ENCODE assay signal across 27 cellular contexts in genomic region chr2:111171337-111171930, GRCh38. TPM values are rescaled to one million over a fixed set of nuclear protein-coding genes. Genes with fewer than 3 reads are reported as not detected.
DNase-seq lines count a peak whose midpoint lies in the region; ATAC-seq, FAIRE-seq and TF ChIP-seq lines count a peak whose summit lies in the region.
"Had no signal": no experiment of that assay in that cellular context is flagged by ENCODE, and none has a peak within 500 bp of the region (broad histone marks: within the 10 kb centered on the region; RNA-seq: fewer than 3 reads in every experiment).

No MANE protein-coding gene starts in this region.

- intact Hi-C loops in K562 (cut with micrococcal nuclease), result no loop called here

- H2BK15ac ChIP-seq in mesendoderm (replicated peaks; ENCODE audit: low read depth), result no peak overlapping the region

- TF ChIP-seq CTCF in HEK293 (tag by site-specific recombination; IDR thresholded peaks at IDR 0.05), result no peak
- TF ChIP-seq CTCF in K562 (IDR thresholded peaks at IDR 0.05 in 2 of 3, conservative IDR thresholded peaks at IDR 0.05 in 1 of 3; ENCODE audit: insufficient read depth in 2 of 3, low read depth in 1 of 3, low read length in 3 of 3), result no peak

- CTCF ChIA-PET in HEK293 (lab: Yijun Ruan, JAX), result interaction anchor here (0.7 kb wide), 1 partner anchor 141 kb away, joined by 3 read pairs; no protein-coding TSS in a partner anchor
- CTCF ChIA-PET in K562 (lab: Yijun Ruan, JAX; ENCODE audit: low intra/inter-chr PET ratio), result no interaction called here

- no peak overlapping the region for H3K4me3 Mint-ChIP-seq in activated T-helper 17 cell treated with anti-CD3 and anti-CD28 coated beads, Interleukin-2, amount 50 U/mL, for 72 hours
- H3K4me3 Mint-ChIP-seq: activated CD4-positive, alpha-beta memory T cell treated with anti-CD3 and anti-CD28 coated beads, Interleukin-2, amount 10 ng/mL, durations not matched to agents 7 days and 5 days; activated naive CD4-positive, alpha-beta T cell treated with anti-CD3 and anti-CD28 coated beads, Interleukin-2, amount 50 U/mL, for 24 hours; memory B cell; neural progenitor cell; type B pancreatic cell had no signal

- POLR2A ChIA-PET in HEK293 (lab: Yijun Ruan, JAX) (no interaction called here), K562 (lab: Yijun Ruan, JAX) (no interaction called here)

- no peak overlapping the region for H3K27ac Mint-ChIP-seq in activated T-helper 17 cell treated with anti-CD3 and anti-CD28 coated beads, Interleukin-2, amount 50 U/mL, for 72 hours
- H3K27ac Mint-ChIP-seq: activated CD4-positive, alpha-beta memory T cell treated with anti-CD3 and anti-CD28 coated beads, Interleukin-2, amount 10 ng/mL, durations not matched to agents 7 days and 5 days; activated naive CD4-positive, alpha-beta T cell treated with anti-CD3 and anti-CD28 coated beads, Interleukin-2, amount 50 U/mL, for 24 hours; memory B cell; neural progenitor cell; type B pancreatic cell had no signal

- no peak for TF ChIP-seq EP300 in K562 (IDR thresholded peaks at IDR 0.05; ENCODE audit: low read length)

- no peaks in the 10 kb centered on the region for H4K20me1 ChIP-seq in K562 (replicated peaks; ENCODE audit: control insufficient read depth, insufficient read depth, low read length)

- no peaks in the 10 kb centered on the region for H3K9me1 ChIP-seq in K562 (ENCODE audit: control insufficient read depth, insufficient read depth, low read length)

- peaks cover 0 to 20% of the 10 kb centered on the region in 2 experiments; a peak in 2 of 5 replicates for H3K27me3 ChIP-seq in K562 (ENCODE audit: control insufficient read depth in 2 of 2, insufficient read depth in 2 of 2, low read length in 2 of 2)
- H3K27me3 ChIP-seq in mesendoderm (ENCODE audit: insufficient read depth, low read length, poor library complexity), result no peaks in the 10 kb centered on the region
- H3K27me3 ChIP-seq: neural progenitor cell had no signal

- H3K36me3 ChIP-seq in HEK293 (ENCODE audit: control insufficient read depth in 2 of 2, insufficient read depth in 1 of 2, low read length in 2 of 2) (peaks cover 0 to 5% of the 10 kb centered on the region in 2 experiments; a peak in 1 of 3 replicates), K562 (ENCODE audit: control insufficient read depth, insufficient read depth, low read length) (peaks cover 4% of the 10 kb centered on the region; the same call in 1 of the 3 replicates), mesendoderm (ENCODE audit: control insufficient read depth, insufficient read depth, low read length) (no peaks in the 10 kb centered on the region)
- H3K36me3 ChIP-seq: neural progenitor cell had no signal

- H3K4ac ChIP-seq in mesendoderm (ENCODE audit: low read depth, low read length), result no peak overlapping the region

- H3K27me3 Mint-ChIP-seq in activated T-helper 17 cell treated with anti-CD3 and anti-CD28 coated beads, Interleukin-2, amount 50 U/mL, for 72 hours, result peaks cover 11% of the 10 kb centered on the region

- no peak for TF ChIP-seq POLR2A in K562 (conservative IDR thresholded peaks at IDR 0.05)

- H2AFZ ChIP-seq in K562 (ENCODE audit: low read depth, low read length), result no peak overlapping the region
- H2AFZ ChIP-seq: neural progenitor cell had no signal

- H3K9ac ChIP-seq in K562 (ENCODE audit: insufficient read depth in 1 of 2, low read depth in 2 of 2, low read length in 2 of 2), result no peak overlapping the region; a peak in 1 of 4 replicates
- no peak overlapping the region for H3K9ac ChIP-seq in mesendoderm (ENCODE audit: low read length)
- H3K9ac ChIP-seq: neural progenitor cell had no signal

- no peak overlapping the region for H4K5ac ChIP-seq in mesendoderm (ENCODE audit: low read length)

- FAIRE-seq in K562 (lab: Jason Lieb, UNC), result no peak

- no peaks in the 10 kb centered on the region for H3K4me1 Mint-ChIP-seq in activated T-helper 17 cell treated with anti-CD3 and anti-CD28 coated beads, Interleukin-2, amount 50 U/mL, for 72 hours

- H4K8ac ChIP-seq in mesendoderm (ENCODE audit: low read depth, low read length), result no peak overlapping the region

- H3K9me3 Mint-ChIP-seq in activated T-helper 17 cell treated with anti-CD3 and anti-CD28 coated beads, Interleukin-2, amount 50 U/mL, for 72 hours, result no peaks in the 10 kb centered on the region
- H3K9me3 Mint-ChIP-seq: activated CD4-positive, alpha-beta memory T cell treated with anti-CD3 and anti-CD28 coated beads, Interleukin-2, amount 10 ng/mL, durations not matched to agents 7 days and 5 days; activated naive CD4-positive, alpha-beta T cell treated with anti-CD3 and anti-CD28 coated beads, Interleukin-2, amount 50 U/mL, for 24 hours; memory B cell; neural progenitor cell; type B pancreatic cell had no signal

- no TSS peak for BruUV-seq in K562 (replicated peaks; lab: Mats Ljungman, UMichigan)

- H3K79me2 ChIP-seq in K562 (ENCODE audit: control insufficient read depth, insufficient read depth, low read length) (no peaks in the 10 kb centered on the region), mesendoderm (ENCODE audit: control insufficient read depth, insufficient read depth, low read length) (no peaks in the 10 kb centered on the region)

- in situ Hi-C loops in K562 (cut with MboI), result no loop called here

- no peak overlapping the region for H2AK5ac ChIP-seq in mesendoderm (ENCODE audit: low read length)

- H3K23ac ChIP-seq in mesendoderm (ENCODE audit: low read length), result no peak overlapping the region

- peaks cover 17% of the 10 kb centered on the region for H3K4me1 ChIP-seq in HEK293 (ENCODE audit: control insufficient read depth, insufficient read depth, low read length)
- peaks cover 21 to 26% of the 10 kb centered on the region in 2 experiments for H3K4me1 ChIP-seq in K562 (replicated peaks in 1 of 2; ENCODE audit: control insufficient read depth in 2 of 2, insufficient read depth in 2 of 2, low read length in 2 of 2)
- no peaks in the 10 kb centered on the region for H3K4me1 ChIP-seq in mesendoderm (ENCODE audit: control insufficient read depth, low read depth, low read length)

- H2BK120ac ChIP-seq in mesendoderm (ENCODE audit: low read depth, low read length), result no peak overlapping the region

- no peak overlapping the region for H3K56ac ChIP-seq in mesendoderm (ENCODE audit: low read length)

- TF ChIP-seq RAD21 in K562 (CRISPR knock-in tag; conservative IDR thresholded peaks at IDR 0.05 in 1 of 2, IDR thresholded peaks at IDR 0.05 in 1 of 2), result no peak

- no peak for ATAC-seq in K562
- ATAC-seq in activated T-helper 17 cell treated with anti-CD3 and anti-CD28 coated beads, Interleukin-2, amount 50 U/mL, for 72 hours (replicated peaks), result no peak
- ATAC-seq: psoas muscle, Right ventricle myocardium inferior had no signal

- H3K4me3 ChIP-seq in HEK293 (ENCODE audit: low read depth, low read length) (no peak overlapping the region), K562 (no peak overlapping the region), mesendoderm (ENCODE audit: low read length) (no peak overlapping the region)
- H3K4me3 ChIP-seq: neural progenitor cell, psoas muscle had no signal

- H3K18ac ChIP-seq in mesendoderm (ENCODE audit: low read length), result no peak overlapping the region

- 29% methylated on average over 10 of the region's 10 CpGs for WGBS in K562 (ENCODE audit: insufficient coverage, low coverage, missing lambda C conversion rate)
- no CpG with 5 or more reads among the region's 10 CpGs for whole genome bisulfite sequencing in mesendoderm (ENCODE audit: extremely low coverage, insufficient coverage, low lambda C conversion rate)

- H3K4me2 ChIP-seq in K562 (ENCODE audit: insufficient read depth, low read length) (no peak overlapping the region), mesendoderm (ENCODE audit: low read length) (no peak overlapping the region)
- H3K4me2 ChIP-seq: neural progenitor cell had no signal

- H3K79me1 ChIP-seq in mesendoderm (ENCODE audit: low read length), result no peaks in the 10 kb centered on the region

- peaks cover 15% of the 10 kb centered on the region for H3K36me3 Mint-ChIP-seq in activated T-helper 17 cell treated with anti-CD3 and anti-CD28 coated beads, Interleukin-2, amount 50 U/mL, for 72 hours (ENCODE audit: low read depth)
- H3K36me3 Mint-ChIP-seq: activated naive CD4-positive, alpha-beta T cell treated with anti-CD3 and anti-CD28 coated beads, Interleukin-2, amount 50 U/mL, for 24 hours; memory B cell; type B pancreatic cell had no signal

- no peak overlapping the region for H2BK5ac ChIP-seq in mesendoderm (ENCODE audit: low read length)

- H3K9me3 ChIP-seq in HEK293 (ENCODE audit: control insufficient read depth, insufficient read depth, low read depth, low read length), result no peaks in the 10 kb centered on the region
- no peaks in the 10 kb centered on the region for H3K9me3 ChIP-seq in K562 (replicated peaks; ENCODE audit: control insufficient read depth, insufficient read depth, low read depth, low read length)
- H3K9me3 ChIP-seq: psoas muscle had no signal

- peak; percentile 51 for DNase-seq in ELF-1 (ENCODE audit: low read depth, low spot score)
- no peak for DNase-seq in K562 (ENCODE audit: extremely low read depth in 1 of 4, low spot score in 3 of 4)
- peak; percentile 36 for DNase-seq in mesendoderm
- no peak for DNase-seq in NCI-H187 (lab: John Stamatoyannopoulos, UW)
- DNase-seq in occipital lobe (lab: John Stamatoyannopoulos, UW), result no peak
- DNase-seq: activated CD4-positive, alpha-beta memory T cell treated with anti-CD3 and anti-CD28 coated beads, Interleukin-2, amount 10 ng/mL, durations not matched to agents 7 days and 5 days; activated CD4-positive, CD25-positive, alpha-beta regulatory T cell treated with anti-CD3 and anti-CD28 coated beads, Interleukin-2, amount 50 U/mL, for 72 hours; activated T-cell treated with anti-CD3 and anti-CD28 coated beads for 4 hours; amniotic stem cell; COR-L47; GDM1; HCEC 1CT; hypothalamus; NCI-H1092 treated with DMSO at 0.1 percent for 48 hours; NCI-H1694 treated with DMSO at 0.1 percent for 48 hours; OCI-M1; psoas muscle; stimulated activated CD4-positive, alpha-beta T cell treated with anti-CD3 and anti-CD28 coated beads, Interleukin-4, amount 100 ng/mL, for 4 hours had no signal

- H3K27ac ChIP-seq in HEK293 (ENCODE audit: extremely low read depth, low read depth, low read length), result no peak overlapping the region
- H3K27ac ChIP-seq in K562 (ENCODE audit: extremely low read depth, low read depth, low read length), result no peak overlapping the region
- H3K27ac ChIP-seq in mesendoderm (ENCODE audit: low read depth, low read length), result no peak overlapping the region
- H3K27ac ChIP-seq: C4-2B, epithelial cell of prostate, neural progenitor cell, psoas muscle had no signal

RNA-seq across cellular contexts. Expression of gene BCL2L11, which starts 50.7 kb away (rescaled TPM):
- 12.1 and 19.1 TPM in 2 replicates for total RNA-seq in K562 (2011; cell fraction: chromatin; rRNA removed; ENCODE audit: low replicate concordance)
- 6.2 and 6.7 TPM in 2 replicates for total RNA-seq in K562 (2011; cell fraction: nucleolus; rRNA removed)
- total RNA-seq in K562 (2011; cell fraction: nucleoplasm; rRNA removed), result 13.1 and 30.2 TPM in 2 replicates
- total RNA-seq in K562 (2014; rRNA removed) (4.5 and 6.4 TPM in 2 replicates), K562 (2014; rRNA removed; fragmentation: Illumina TruSeq; extraction: Trizol) (5.0 TPM in 2 replicates), K562 (2015; rRNA removed; fragmentation: Illumina TruSeq; extraction: Trizol) (6.1 and 7.2 TPM in 2 replicates), K562 (2021) (16.1 and 18.8 TPM in 2 replicates), occipital lobe (3.7 TPM)
- polyA plus RNA-seq in K562 (2011; rRNA removed) (3.1 and 6.4 TPM in 2 replicates), K562 (2014; fragmentation: Illumina TruSeq; extraction: Trizol) (15.3 and 16.5 TPM in 2 replicates), K562 (2014; fragmentation: Nextera tagmentation; extraction: Ambion mirVana) (1 to 10 TPM; 2.2 to 2.5 TPM), K562 (2014; rRNA removed) (8.1 and 8.8 TPM in 2 replicates)
- polyA plus RNA-seq in K562 (2011; cell fraction: cytosol; rRNA removed), result 4.7 and 6.0 TPM in 2 replicates
- 8.6 and 12.0 TPM in 2 replicates for polyA plus RNA-seq in K562 (2011; cell fraction: nucleus; rRNA removed)
- 11.4 TPM in 2 replicates for polyA plus RNA-seq in K562 (2012)
- 3.4 and 6.3 TPM in 2 replicates for polyA minus RNA-seq in K562 (2011; rRNA and poly(A)+ RNA removed)
- 6.0 and 9.8 TPM in 2 replicates for polyA minus RNA-seq in K562 (2011; cell fraction: cytosol; rRNA and poly(A)+ RNA removed)
- 6.9 and 13.4 TPM in 2 replicates for polyA minus RNA-seq in K562 (2011; cell fraction: nucleus; rRNA and poly(A)+ RNA removed)
- polyA plus RNA-seq in mesendoderm (2013, experiment 1 of 2), result 6.7 TPM
- 6.9 TPM for polyA plus RNA-seq in mesendoderm (2013, experiment 2 of 2)
- total RNA-seq in activated T-helper 17 cell treated with anti-CD3 and anti-CD28 coated beads, Interleukin-2, amount 50 U/mL, for 72 hours, result 10 to 100 TPM; 12.9 to 13.4 TPM

Comparison
In these comparisons a context has a peak if more than half of its experiments do, and no peak if none do; other contexts are left out.
1. DNase-seq: peak in ELF-1 (single experiment) and mesendoderm (single experiment); none in K562 (0 of 4), NCI-H187 (0 of 2) and occipital lobe (single experiment).